Comparison of ENCODE assay signal across 8 cellular contexts in genomic region chrX:3815896-3816664, GRCh38.
A peak's percentile ranks its signal among the peaks of the same experiment; 100 is the strongest.
DNase-seq lines count a peak whose midpoint lies in the region; ATAC-seq and TF ChIP-seq lines count a peak whose summit lies in the region.

No MANE protein-coding gene starts in this region.

- TF ChIP-seq CTCF in GM13976 (IDR thresholded peaks at IDR 0.05; ENCODE audit: borderline replicate concordance, control extremely low read depth, extremely low read depth, insufficient read depth, missing control alignments) (no peak), RWPE1 (conservative IDR thresholded peaks at IDR 0.05; ENCODE audit: low read depth) (no peak)

- peak overlapping the region; percentile 91 for H3K27ac ChIP-seq in RWPE1

- no peaks in the 10 kb centered on the region for H3K27me3 Mint-ChIP-seq in activated naive CD8-positive, alpha-beta T cell treated with anti-CD3 and anti-CD28 coated beads for 36 hours

- intact Hi-C loops in left ventricle myocardium superior (cut with micrococcal nuclease): no loop called here

- ATAC-seq in left ventricle myocardium superior (peak; percentile 27), HG03521 (IDR thresholded peaks at IDR 0.05; ENCODE audit: unreplicated experiment) (no peak), GM21381 (IDR thresholded peaks at IDR 0.05; ENCODE audit: unreplicated experiment) (no peak)

- CTCF ChIA-PET in RWPE1 (lab: Yijun Ruan, JAX): no interaction called here

- peak overlapping the region; percentile 75 for H3K27ac Mint-ChIP-seq in activated naive CD8-positive, alpha-beta T cell treated with anti-CD3 and anti-CD28 coated beads for 36 hours

- H3K36me3 Mint-ChIP-seq in activated naive CD8-positive, alpha-beta T cell treated with anti-CD3 and anti-CD28 coated beads for 36 hours: peaks cover 4% of the 10 kb centered on the region

- H3K4me1 Mint-ChIP-seq in activated naive CD8-positive, alpha-beta T cell treated with anti-CD3 and anti-CD28 coated beads for 36 hours: peaks cover 5% of the 10 kb centered on the region

- POLR2A ChIA-PET in RWPE1 (lab: Yijun Ruan, JAX; ENCODE audit: low non-redundant PET): no interaction called here

- H3K9me3 Mint-ChIP-seq in activated naive CD8-positive, alpha-beta T cell treated with anti-CD3 and anti-CD28 coated beads for 36 hours: no peaks in the 10 kb centered on the region

- DNase-seq in GM13976 (ENCODE audit: low spot score): peak; percentile 43
- peak; percentile 58 for DNase-seq in HT-29 (ENCODE audit: low spot score)
- no peak for DNase-seq in RWPE1 (ENCODE audit: low spot score)
- peak; percentile 40 for DNase-seq in activated naive CD8-positive, alpha-beta T cell treated with anti-CD3 and anti-CD28 coated beads for 36 hours
- DNase-seq in left ventricle myocardium superior: peak; percentile 56
- DNase-seq in retina: peak; percentile 77

- in situ Hi-C loops in GM13976 (cut with MboI; ENCODE audit: low sequenced_read_pairs, unreplicated experiment): no loop called here

- peak overlapping the region; percentile 76 for H3K4me3 Mint-ChIP-seq in activated naive CD8-positive, alpha-beta T cell treated with anti-CD3 and anti-CD28 coated beads for 36 hours
